ENCODE assay signal across 1 cellular context in genomic region chr9:124707667-124708066, GRCh38.
TF ChIP-seq lines count a peak whose summit lies in the region.

No MANE protein-coding gene starts in this region.

TF ChIP-seq in HepG2, 621 proteins besides CTCF, POLR2A, EP300 and RAD21:
- TF ChIP-seq RCOR2 (CRISPR knock-in tag; IDR thresholded peaks at IDR 0.05) (no peak), ZNF652 (CRISPR knock-in tag; IDR thresholded peaks at IDR 0.05; ENCODE audit: borderline replicate concordance, low read depth) (no peak), TFDP1 (CRISPR knock-in tag; IDR thresholded peaks at IDR 0.05; ENCODE audit: borderline replicate concordance) (no peak), ATF5 (CRISPR knock-in tag; IDR thresholded peaks at IDR 0.05; ENCODE audit: low read depth) (no peak), SETDB1 (CRISPR knock-in tag; IDR thresholded peaks at IDR 0.05; ENCODE audit: borderline replicate concordance) (no peak), SMAD9 (CRISPR knock-in tag; IDR thresholded peaks at IDR 0.05) (no peak), ZNF468 (CRISPR knock-in tag; IDR thresholded peaks at IDR 0.05) (no peak)
TF ChIP-seq in HepG2: peak in this region for 0.
